Comparison of ENCODE assay signal across 13 cellular contexts in the genomic region with DNA sequence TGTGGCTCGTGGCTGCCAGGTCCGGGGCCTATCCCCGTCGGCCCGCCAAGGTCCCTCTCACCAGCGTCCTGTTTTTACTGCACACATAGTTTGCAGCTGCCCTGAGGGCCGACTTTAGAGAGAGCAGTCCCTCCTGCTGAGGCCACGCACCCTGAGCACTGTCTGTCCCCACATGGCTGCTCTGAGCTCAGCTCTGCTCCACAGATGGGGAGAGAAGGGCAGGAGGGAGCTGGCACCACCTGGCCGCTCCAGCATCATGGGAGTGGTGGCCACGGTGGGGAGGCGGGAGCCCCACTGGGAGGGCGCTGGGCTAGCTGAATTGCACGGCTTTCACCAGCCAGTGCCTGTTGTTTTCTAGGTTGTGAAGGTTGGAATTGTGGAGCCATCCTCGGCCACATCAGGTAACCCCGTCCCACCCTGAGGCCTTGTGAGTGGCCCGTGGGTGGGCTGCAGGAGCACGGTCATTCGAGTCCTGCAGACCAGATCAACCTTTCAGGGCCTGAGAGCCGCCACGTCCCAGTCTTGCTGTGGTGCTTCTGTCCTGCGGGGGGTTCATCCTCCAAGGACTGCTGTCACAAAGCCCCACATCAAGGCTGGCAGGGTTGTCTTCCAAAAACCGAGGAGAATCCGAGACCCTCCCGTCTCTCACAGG. TPM values are rescaled to one million over a fixed set of nuclear protein-coding genes. Genes with fewer than 3 reads are reported as not detected.
"Had no signal": no experiment of that assay in that cellular context is flagged by ENCODE, and none has a peak within 500 bp of the region (broad histone marks: within the 10 kb centered on the region; RNA-seq: fewer than 3 reads in every experiment).

No MANE protein-coding gene starts in this region.

- H3K4me3 ChIP-seq: colonic mucosa, gastrocnemius medialis, ovary, tibial nerve had no signal

- ATAC-seq: activated naive CD8-positive, alpha-beta T cell treated with anti-CD3 and anti-CD28 coated beads, Interleukin-2, amount 50 U/mL, for 24 hours; activated T-cell treated with anti-CD3 and anti-CD28 coated beads, Interleukin-2, amount 50 U/mL, for 4 hours; stimulated activated effector memory CD8-positive, alpha-beta T cell treated with anti-CD3 and anti-CD28 coated beads, Interleukin-12 subunit alpha, Interleukin-12 subunit beta, amount 100 ng/mL, for 72 hours had no signal

- H3K4me1 ChIP-seq: colonic mucosa had no signal

- H3K9me3 ChIP-seq: colonic mucosa, gastrocnemius medialis, ovary, tibial nerve had no signal

- H3K36me3 Mint-ChIP-seq: activated CD4-positive, alpha-beta memory T cell treated with anti-CD3 and anti-CD28 coated beads for 36 hours; stimulated activated effector memory CD8-positive, alpha-beta T cell treated with anti-CD3 and anti-CD28 coated beads, Interleukin-12 subunit alpha, Interleukin-12 subunit beta, amount 100 ng/mL, for 72 hours had no signal

- H3K27me3 ChIP-seq: colonic mucosa, gastrocnemius medialis, ovary, tibial nerve had no signal

- H3K4me1 Mint-ChIP-seq: stimulated activated effector memory CD8-positive, alpha-beta T cell treated with anti-CD3 and anti-CD28 coated beads, Interleukin-12 subunit alpha, Interleukin-12 subunit beta, amount 100 ng/mL, for 72 hours had no signal

- H3K27ac ChIP-seq: colonic mucosa, ovary had no signal

- H3K36me3 ChIP-seq: colonic mucosa, ovary had no signal

- H3K9me3 Mint-ChIP-seq: activated CD4-positive, alpha-beta memory T cell treated with anti-CD3 and anti-CD28 coated beads for 36 hours; activated naive CD8-positive, alpha-beta T cell treated with anti-CD3 and anti-CD28 coated beads, Interleukin-2, amount 50 U/mL, for 24 hours; activated T-cell treated with anti-CD3 and anti-CD28 coated beads, Interleukin-2, amount 50 U/mL, for 4 hours; stimulated activated effector memory CD8-positive, alpha-beta T cell treated with anti-CD3 and anti-CD28 coated beads, Interleukin-12 subunit alpha, Interleukin-12 subunit beta, amount 100 ng/mL, for 72 hours had no signal

- H3K4me3 Mint-ChIP-seq: activated CD4-positive, alpha-beta memory T cell treated with anti-CD3 and anti-CD28 coated beads for 36 hours; activated naive CD8-positive, alpha-beta T cell treated with anti-CD3 and anti-CD28 coated beads, Interleukin-2, amount 50 U/mL, for 24 hours; activated T-cell treated with anti-CD3 and anti-CD28 coated beads, Interleukin-2, amount 50 U/mL, for 4 hours; stimulated activated effector memory CD8-positive, alpha-beta T cell treated with anti-CD3 and anti-CD28 coated beads, Interleukin-12 subunit alpha, Interleukin-12 subunit beta, amount 100 ng/mL, for 72 hours had no signal

- DNase-seq: activated CD4-positive, alpha-beta memory T cell treated with anti-CD3 and anti-CD28 coated beads for 36 hours; activated CD4-positive, CD25-positive, alpha-beta regulatory T cell treated with anti-CD3 and anti-CD28 coated beads, Interleukin-2, amount 50 U/mL, for 72 hours; activated gamma-delta T cell treated with Interleukin-2 at 50 U/mL for 16 hours; activated naive CD8-positive, alpha-beta T cell treated with anti-CD3 and anti-CD28 coated beads, Interleukin-2, amount 50 U/mL, for 24 hours; activated T-cell treated with anti-CD3 and anti-CD28 coated beads, Interleukin-2, amount 50 U/mL, for 4 hours; colonic mucosa; effector CD8-positive, alpha-beta T cell; gastrocnemius medialis; small intestine had no signal

- H3K27ac Mint-ChIP-seq: activated CD4-positive, alpha-beta memory T cell treated with anti-CD3 and anti-CD28 coated beads for 36 hours; activated naive CD8-positive, alpha-beta T cell treated with anti-CD3 and anti-CD28 coated beads, Interleukin-2, amount 50 U/mL, for 24 hours had no signal

- H3K27me3 Mint-ChIP-seq: activated CD4-positive, alpha-beta memory T cell treated with anti-CD3 and anti-CD28 coated beads for 36 hours; activated naive CD8-positive, alpha-beta T cell treated with anti-CD3 and anti-CD28 coated beads, Interleukin-2, amount 50 U/mL, for 24 hours had no signal

RNA-seq across cellular contexts. Expression of a gene that starts 7.4 kb away (rescaled TPM):
- total RNA-seq: gastrocnemius medialis, mesenteric fat pad had no signal
